25 cellular contexts compared by ENCODE assay signal in the genomic region with DNA sequence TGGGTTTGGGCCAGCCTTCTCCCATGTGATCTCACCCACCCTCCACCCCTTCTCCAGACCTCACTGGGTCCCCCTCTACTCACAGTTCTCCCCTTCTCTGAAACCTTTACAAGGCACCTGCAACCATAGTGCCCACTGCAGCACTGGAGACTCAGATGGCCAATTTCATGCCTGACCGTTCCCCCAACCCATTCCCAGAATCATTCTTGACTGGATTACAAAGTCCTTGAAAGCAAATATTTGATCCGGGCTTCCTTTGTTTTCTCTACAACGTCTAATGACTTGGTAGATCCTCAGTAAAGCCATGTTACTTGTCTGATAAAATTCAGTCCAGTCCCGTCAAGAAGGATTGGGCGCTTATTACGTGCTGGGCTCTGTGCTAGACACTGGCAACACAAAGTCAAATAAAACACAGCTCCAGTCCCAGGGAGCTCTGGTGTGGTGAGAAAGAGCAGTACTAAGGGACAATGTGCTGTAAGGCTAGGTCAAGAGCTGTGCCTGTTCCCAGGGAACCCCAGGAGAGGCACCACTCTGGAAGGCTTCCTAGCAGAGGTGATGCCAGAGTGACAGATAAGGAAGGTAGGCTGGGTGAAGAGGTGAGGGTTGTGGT. TPM values are rescaled to one million over a fixed set of nuclear protein-coding genes. Genes with fewer than 3 reads are reported as not detected.
DNase-seq lines count a peak whose midpoint lies in the region; ATAC-seq, FAIRE-seq and TF ChIP-seq lines count a peak whose summit lies in the region.
"Had no signal": no experiment of that assay in that cellular context is flagged by ENCODE, and none has a peak within 500 bp of the region (broad histone marks: within the 10 kb centered on the region; RNA-seq: fewer than 3 reads in every experiment).

No MANE protein-coding gene starts in this region.

- 0 out of 2 replicates have a peak overlapping the region, but pooled peaks have one; percentile 3 for H2AK5ac ChIP-seq in IMR-90 (ENCODE audit: low read depth, low read length)

- BruUV-seq in IMR-90 (replicated peaks; lab: Mats Ljungman, UMichigan): no TSS peak

- no peak overlapping the region for H2BK5ac ChIP-seq in IMR-90 (ENCODE audit: low read depth, low read length, poor library complexity, severe bottlenecking)

- no peaks in the 10 kb centered on the region for H3K36me3 ChIP-seq in IMR-90 (ENCODE audit: control insufficient read depth, insufficient read depth, low read length)
- H3K36me3 ChIP-seq: gastroesophageal sphincter, suprapubic skin had no signal

- no peak overlapping the region for H3K9ac ChIP-seq in IMR-90 (ENCODE audit: low read depth, low read length)
- H3K9ac ChIP-seq: KMS-11, SK-N-SH had no signal

- H3K18ac ChIP-seq in IMR-90 (ENCODE audit: low read depth, low read length): no peak overlapping the region

- no peak for TF ChIP-seq EP300 in A549 (IDR thresholded peaks at IDR 0.05)

- no peaks in the 10 kb centered on the region for H3K27me3 Mint-ChIP-seq in neural crest cell (ENCODE audit: low read depth)
- H3K27me3 Mint-ChIP-seq in stimulated activated naive CD8-positive, alpha-beta T cell treated with anti-CD3 and anti-CD28 coated beads, Interleukin-15, amount 100 ng/mL, for 72 hours: peaks cover 37% of the 10 kb centered on the region

- H3K4me1 ChIP-seq in A549 (peaks cover 47% of the 10 kb centered on the region), IMR-90 (ENCODE audit: control insufficient read depth, insufficient read depth, low read length) (peaks cover 17% of the 10 kb centered on the region)

- no peak for DNase-seq in A549 (ENCODE audit: low read depth in 1 of 2, low spot score in 1 of 2)
- DNase-seq in IMR-90: no peak
- DNase-seq in epithelial cell of prostate (ENCODE audit: low read depth, low spot score): no peak
- DNase-seq in neural crest cell (ENCODE audit: low read depth, low spot score): no peak
- DNase-seq in stimulated activated naive CD8-positive, alpha-beta T cell treated with anti-CD3 and anti-CD28 coated beads, Interleukin-15, amount 100 ng/mL, for 72 hours: no peak
- no peak for DNase-seq in activated T-cell treated with anti-CD3 and anti-CD28 coated beads for 4 hours
- no peak for DNase-seq in HUDEP-2 (lab: John Stamatoyannopoulos, UW; ENCODE audit: unreplicated experiment in 76 of 76)
- DNase-seq: activated CD4-positive, alpha-beta T cell treated with anti-CD3 and anti-CD28 coated beads, Interleukin-2, amount 10 ng/mL, durations not matched to agents 7 days and 5 days; activated naive CD4-positive, alpha-beta T cell treated with anti-CD3 and anti-CD28 coated beads for 36 hours; activated T-cell treated with anti-CD3 and anti-CD28 coated beads, Interleukin-2, amount 50 U/mL, for 72 hours; NCI-H1694; NCI-H2171; NCI-H526 treated with DMSO at 0.1 percent for 48 hours; nucleus accumbens; SK-N-SH; small intestine had no signal

- dilution Hi-C loops in IMR-90 (cut with HindIII; ENCODE audit: low sequenced_read_pairs, unreplicated experiment): no loop called here

- H3K56ac ChIP-seq in IMR-90 (ENCODE audit: extremely low read depth, insufficient read depth, low read length): no peak overlapping the region

- TF ChIP-seq POLR2A in A549 (IDR thresholded peaks at IDR 0.05; ENCODE audit: low read length): no peak
- TF ChIP-seq POLR2A in IMR-90 (IDR thresholded peaks at IDR 0.05; ENCODE audit: low read depth, low read length): no peak

- intact Hi-C loops in IMR-90 (cut with micrococcal nuclease): no loop called here

- ATAC-seq in A549: peak in 1 of 2 experiments; percentile 47; a peak in 3 of 6 replicates
- no peak for ATAC-seq in IMR-90 (ENCODE audit: low read depth)
- ATAC-seq in stimulated activated naive CD8-positive, alpha-beta T cell treated with anti-CD3 and anti-CD28 coated beads, Interleukin-15, amount 100 ng/mL, for 72 hours: no peak
- no peak for ATAC-seq in GM18498 (IDR thresholded peaks at IDR 0.05; ENCODE audit: unreplicated experiment)
- ATAC-seq: activated T-cell treated with anti-CD3 and anti-CD28 coated beads, Interleukin-2, amount 50 U/mL, for 72 hours; gastroesophageal sphincter had no signal

- no peak overlapping the region for H2AFZ ChIP-seq in IMR-90 (replicated peaks; ENCODE audit: low read length, poor library complexity)

- no peak overlapping the region for H2BK15ac ChIP-seq in IMR-90 (ENCODE audit: low read depth, low read length)

- H3K4ac ChIP-seq in IMR-90 (ENCODE audit: low read depth, low read length): no peak overlapping the region

- POLR2A ChIA-PET in A549 (lab: Yijun Ruan, JAX) (no interaction called here), IMR-90 (lab: Charles Lee; ENCODE audit: unreplicated experiment) (no interaction called here)

- CTCF ChIA-PET in A549 (lab: Yijun Ruan, JAX) (interaction anchor here (1.3 to 2.1 kb wide), 4 partner anchors 9 to 106 kb away, joined by 3 to 8 read pairs (median 4); a partner anchor contains a TSS), IMR-90 (lab: Yijun Ruan, JAX) (interaction anchor here (1.0 kb wide), 1 partner anchor 8 kb away, joined by 3 read pairs; no protein-coding TSS in a partner anchor)

- H3K27ac ChIP-seq in A549 (peak overlapping the region; percentile 12 to 66; a peak in 4 of 6 replicates), IMR-90 (ENCODE audit: insufficient read depth, low read length) (no peak overlapping the region), epithelial cell of prostate (peak overlapping the region; percentile 5)
- H3K27ac ChIP-seq: C4-2B, KMS-11, suprapubic skin had no signal

- TF ChIP-seq CTCF in A549 (IDR thresholded peaks at IDR 0.05): no peak
- no peak for TF ChIP-seq CTCF in IMR-90 (conservative IDR thresholded peaks at IDR 0.05; ENCODE audit: low read depth, low read length)
- no peak for TF ChIP-seq CTCF in neural crest cell (conservative IDR thresholded peaks at IDR 0.05)

- no peak overlapping the region for H4K8ac ChIP-seq in IMR-90 (ENCODE audit: low read depth in 2 of 2, low read length in 2 of 2)

- H3K14ac ChIP-seq in IMR-90 (replicated peaks; ENCODE audit: low read depth, low read length): no peak overlapping the region

- H3K27ac Mint-ChIP-seq in neural crest cell (ENCODE audit: unreplicated experiment): peak overlapping the region; percentile 70
- H3K27ac Mint-ChIP-seq in stimulated activated naive CD8-positive, alpha-beta T cell treated with anti-CD3 and anti-CD28 coated beads, Interleukin-15, amount 100 ng/mL, for 72 hours: peak overlapping the region in 1 of 2 donors; percentile 13
- H3K27ac Mint-ChIP-seq: activated CD4-positive, alpha-beta T cell treated with anti-CD3 and anti-CD28 coated beads, Interleukin-2, amount 10 ng/mL, durations not matched to agents 7 days and 5 days; activated naive CD4-positive, alpha-beta T cell treated with anti-CD3 and anti-CD28 coated beads for 36 hours; activated T-cell treated with anti-CD3 and anti-CD28 coated beads, Interleukin-2, amount 50 U/mL, for 72 hours had no signal

- TF ChIP-seq RAD21 in A549 (conservative IDR thresholded peaks at IDR 0.05 in 1 of 2, IDR thresholded peaks at IDR 0.05 in 1 of 2) (no peak), IMR-90 (IDR thresholded peaks at IDR 0.05; ENCODE audit: low read length) (no peak)

- H3K36me3 Mint-ChIP-seq in neural crest cell (ENCODE audit: low read depth): no peaks in the 10 kb centered on the region

- peaks cover 10 to 26% of the 10 kb centered on the region in 2 experiments; a peak in 3 of 4 replicates for H3K79me1 ChIP-seq in IMR-90 (ENCODE audit: low read depth in 1 of 2, low read length in 2 of 2)

- H3K27me3 ChIP-seq in IMR-90 (ENCODE audit: control insufficient read depth, insufficient read depth, low read length): peaks cover 1% of the 10 kb centered on the region; the same call in 1 of the 2 replicates
- H3K27me3 ChIP-seq: gastroesophageal sphincter, suprapubic skin had no signal

- no peak overlapping the region for H4K5ac ChIP-seq in IMR-90 (ENCODE audit: low read depth, low read length)

- 50% methylated on average over 6 of the region's 6 CpGs for WGBS in A549 (ENCODE audit: missing lambda C conversion rate)
- 52% methylated on average over 2 of the region's 6 CpGs; no CpG with 5 or more reads in 1 of the 2 experiments for WGBS in IMR-90 (ENCODE audit: extremely low coverage in 2 of 2, insufficient read length in 1 of 2), 2 experiments

- FAIRE-seq in A549 (lab: Jason Lieb, UNC): no peak
- FAIRE-seq: bronchial epithelial cell, GM12892, islet of Langerhans, small intestine had no signal

- peaks cover 23% of the 10 kb centered on the region for H4K20me1 ChIP-seq in IMR-90 (ENCODE audit: insufficient read depth, low read length)

- H4K91ac ChIP-seq in IMR-90 (ENCODE audit: insufficient read depth, low read depth, low read length): no peak overlapping the region

- H3K4me2 ChIP-seq in A549 (peak overlapping the region; percentile 31), IMR-90 (ENCODE audit: low read depth, low read length) (no peak overlapping the region)
- H3K4me2 ChIP-seq: KMS-11, SK-N-SH had no signal

- H3K4me1 Mint-ChIP-seq in neural crest cell: peaks cover 58% of the 10 kb centered on the region
- no peaks in the 10 kb centered on the region for H3K4me1 Mint-ChIP-seq in stimulated activated naive CD8-positive, alpha-beta T cell treated with anti-CD3 and anti-CD28 coated beads, Interleukin-15, amount 100 ng/mL, for 72 hours

- in situ Hi-C loops in IMR-90 (cut with MboI; ENCODE audit: low sequenced_read_pairs): no loop called here

- H3K9me1 ChIP-seq in IMR-90 (ENCODE audit: insufficient read depth, low read length): no peaks in the 10 kb centered on the region

- H2BK120ac ChIP-seq in IMR-90 (ENCODE audit: low read depth, low read length): no peak overlapping the region

- no peaks in the 10 kb centered on the region for H3K9me3 ChIP-seq in A549
- no peaks in the 10 kb centered on the region for H3K9me3 ChIP-seq in IMR-90 (ENCODE audit: control insufficient read depth, insufficient read depth, low read length)
- H3K9me3 ChIP-seq: gastroesophageal sphincter, SK-N-SH, suprapubic skin had no signal

- H3K4me3 Mint-ChIP-seq in neural crest cell: no peak overlapping the region
- no peak overlapping the region for H3K4me3 Mint-ChIP-seq in stimulated activated naive CD8-positive, alpha-beta T cell treated with anti-CD3 and anti-CD28 coated beads, Interleukin-15, amount 100 ng/mL, for 72 hours
- H3K4me3 Mint-ChIP-seq: activated CD4-positive, alpha-beta T cell treated with anti-CD3 and anti-CD28 coated beads, Interleukin-2, amount 10 ng/mL, durations not matched to agents 7 days and 5 days; activated naive CD4-positive, alpha-beta T cell treated with anti-CD3 and anti-CD28 coated beads for 36 hours; activated T-cell treated with anti-CD3 and anti-CD28 coated beads, Interleukin-2, amount 50 U/mL, for 72 hours had no signal

- no peak overlapping the region for H3K4me3 ChIP-seq in A549
- H3K4me3 ChIP-seq in IMR-90 (ENCODE audit: insufficient read depth, low read depth, low read length): no peak overlapping the region
- H3K4me3 ChIP-seq: coronary artery, gastroesophageal sphincter, suprapubic skin had no signal

- H3K9me3 Mint-ChIP-seq in neural crest cell: no peaks in the 10 kb centered on the region
- H3K9me3 Mint-ChIP-seq in stimulated activated naive CD8-positive, alpha-beta T cell treated with anti-CD3 and anti-CD28 coated beads, Interleukin-15, amount 100 ng/mL, for 72 hours: no peaks in the 10 kb centered on the region
- H3K9me3 Mint-ChIP-seq: activated CD4-positive, alpha-beta T cell treated with anti-CD3 and anti-CD28 coated beads, Interleukin-2, amount 10 ng/mL, durations not matched to agents 7 days and 5 days; activated naive CD4-positive, alpha-beta T cell treated with anti-CD3 and anti-CD28 coated beads for 36 hours; activated T-cell treated with anti-CD3 and anti-CD28 coated beads, Interleukin-2, amount 50 U/mL, for 72 hours had no signal

- H3K23ac ChIP-seq in IMR-90 (ENCODE audit: low read depth, low read length): no peak overlapping the region

- no peak overlapping the region for H2BK20ac ChIP-seq in IMR-90 (ENCODE audit: low read depth, low read length)

- H2AK9ac ChIP-seq in IMR-90 (replicated peaks; ENCODE audit: low read depth, low read length, poor library complexity): no peak overlapping the region

RNA-seq across cellular contexts. Expression of a gene that starts 36.5 kb away (rescaled TPM):
- 3.9 and 6.2 TPM in 2 replicates for polyA plus RNA-seq in A549 (2011; rRNA removed)
- polyA plus RNA-seq in A549 (2012; cell fraction: cytosol; rRNA removed): 0.82 and 1.1 TPM in 2 replicates
- polyA plus RNA-seq in A549 (2012; cell fraction: nucleus; rRNA removed): 2.2 and 2.7 TPM in 2 replicates
- polyA plus RNA-seq in A549 (2017; fragmentation: RNase III; extraction: RNeasy Plus Mini Kit Qiagen cat#74134 plus additional on column Dnase treatment): 1.4 to 2.4 TPM (median 1.7 TPM) in 3 replicates
- 7.4 and 7.6 TPM in 2 replicates for polyA minus RNA-seq in A549 (2011; rRNA and poly(A)+ RNA removed)
- total RNA-seq in IMR-90 (2012; rRNA removed): 6.3 and 6.7 TPM in 2 replicates
- 23.0 and 26.3 TPM in 2 replicates for polyA plus RNA-seq in IMR-90 (2012; rRNA removed)
- 10.2 and 16.7 TPM in 2 replicates for polyA plus RNA-seq in IMR-90 (2012; cell fraction: cytosol; rRNA removed)
- polyA plus RNA-seq in IMR-90 (2012; cell fraction: nucleus; rRNA removed; ENCODE audit: low replicate concordance): 51.9 and 61.4 TPM in 2 replicates
- 22.8 and 23.2 TPM in 2 replicates for total RNA-seq in neural crest cell
